ENCODE assay signal across 31 cellular contexts in genomic region chr4:79514637-79515320, GRCh38.
DNase-seq lines count a peak whose midpoint lies in the region; ATAC-seq, FAIRE-seq and TF ChIP-seq lines count a peak whose summit lies in the region.
"Had no signal": no experiment of that assay in that cellular context is flagged by ENCODE, and none has a peak within 500 bp of the region (broad histone marks: within the 10 kb centered on the region; RNA-seq: fewer than 3 reads in every experiment).

No MANE protein-coding gene starts in this region.

- no peaks in the 10 kb centered on the region for H3K9me3 ChIP-seq in astrocyte (ENCODE audit: insufficient read depth, low read depth, low read length)
- no peaks in the 10 kb centered on the region for H3K9me3 ChIP-seq in right atrium auricular region
- no peaks in the 10 kb centered on the region for H3K9me3 ChIP-seq in gastrocnemius medialis
- H3K9me3 ChIP-seq: ascending aorta; BLaER1 treated with 17β-estradiol and CSF1 and Interleukin-3, amounts not matched to agents 10 nM and 100 nM; esophagus muscularis mucosa; pancreas; SJSA1; spleen had no signal

- in situ Hi-C loops in gastrocnemius medialis (cut with MboI; ENCODE audit: low sequenced_read_pairs in 4 of 4) = no loop called here

- no peaks in the 10 kb centered on the region for H3K27me3 ChIP-seq in astrocyte (ENCODE audit: insufficient read depth, low read length)
- H3K27me3 ChIP-seq in right atrium auricular region = no peaks in the 10 kb centered on the region
- no peaks in the 10 kb centered on the region for H3K27me3 ChIP-seq in gastrocnemius medialis
- H3K27me3 ChIP-seq: ascending aorta; BLaER1 treated with 17β-estradiol and CSF1 and Interleukin-3, amounts not matched to agents 10 nM and 100 nM; esophagus muscularis mucosa; pancreas; SJSA1 had no signal

- H3K36me3 Mint-ChIP-seq in astrocyte (ENCODE audit: low read depth, unreplicated experiment) = no peaks in the 10 kb centered on the region
- H3K36me3 Mint-ChIP-seq: activated naive CD8-positive, alpha-beta T cell treated with anti-CD3 and anti-CD28 coated beads for 36 hours; type B pancreatic cell had no signal

- no peak overlapping the region for H3K4me3 ChIP-seq in Jurkat, Clone E6-1 (ENCODE audit: low read length)
- H3K4me3 ChIP-seq in astrocyte (ENCODE audit: insufficient read depth, low read depth, low read length) = no peak overlapping the region
- no peak overlapping the region for H3K4me3 ChIP-seq in right atrium auricular region
- H3K4me3 ChIP-seq in gastrocnemius medialis = no peak overlapping the region
- H3K4me3 ChIP-seq: ascending aorta; BLaER1 treated with 17β-estradiol and CSF1 and Interleukin-3, amounts not matched to agents 10 nM and 100 nM; esophagus muscularis mucosa; pancreas; SJSA1; spleen had no signal

- H2AFZ ChIP-seq in astrocyte (ENCODE audit: low read depth, low read length) = no peak overlapping the region

- TF ChIP-seq POLR2A in gastrocnemius medialis (IDR thresholded peaks at IDR 0.05) = no peak

- no peaks in the 10 kb centered on the region for H3K4me1 Mint-ChIP-seq in astrocyte (ENCODE audit: low read depth, unreplicated experiment)
- H3K4me1 Mint-ChIP-seq: activated B cell treated with CpG ODN at 0.5 μM for 24 hours; activated naive CD8-positive, alpha-beta T cell treated with anti-CD3 and anti-CD28 coated beads for 36 hours; central memory CD8-positive, alpha-beta T cell; nephron progenitor cell had no signal

- H3K4me1 ChIP-seq in astrocyte (ENCODE audit: insufficient read depth, low read length) (no peaks in the 10 kb centered on the region), right atrium auricular region (peaks cover 0 to 23% of the 10 kb centered on the region in 2 donors), gastrocnemius medialis (peaks cover 0 to 16% of the 10 kb centered on the region in 2 donors)
- H3K4me1 ChIP-seq: BLaER1 treated with 17β-estradiol and CSF1 and Interleukin-3, amounts not matched to agents 10 nM and 100 nM; pancreas; SJSA1; spleen had no signal

- no peaks in the 10 kb centered on the region for H3K27me3 Mint-ChIP-seq in astrocyte (ENCODE audit: low read depth, unreplicated experiment)
- H3K27me3 Mint-ChIP-seq: activated B cell treated with CpG ODN at 0.5 μM for 24 hours; central memory CD8-positive, alpha-beta T cell had no signal

- no peaks in the 10 kb centered on the region for H3K79me2 ChIP-seq in astrocyte (ENCODE audit: insufficient read depth, low read length)

- no peak for FAIRE-seq in astrocyte (lab: Jason Lieb, UNC)
- FAIRE-seq: G401.6, pancreas had no signal

- DNase-seq in Jurkat, Clone E6-1 (ENCODE audit: low read depth, low spot score) = peak; percentile 53
- peak; percentile 0 for DNase-seq in astrocyte (ENCODE audit: low read depth)
- DNase-seq in right atrium auricular region (ENCODE audit: low spot score) = no peak
- peak in 1 of 2 donors; percentile 15 for DNase-seq in gastrocnemius medialis
- no peak for DNase-seq in stimulated activated CD4-positive, alpha-beta T cell treated with anti-CD3 and anti-CD28 coated beads, Interleukin-2, amount 100 ng/mL, for 24 hours
- DNase-seq in omental fat pad (ENCODE audit: low spot score) = no peak
- DNase-seq in amniotic stem cell (lab: John Stamatoyannopoulos, UW) = no peak
- DNase-seq: ACHN; activated B cell treated with CpG ODN at 0.5 μM for 24 hours; activated CD4-positive, alpha-beta T cell treated with anti-CD3 and anti-CD28 coated beads, Interleukin-2, amount 50 U/mL, for 1 hour; activated effector memory CD4-positive, alpha-beta T cell treated with Interleukin-2 at 50 U/mL for 16 hours; activated naive CD8-positive, alpha-beta T cell treated with anti-CD3 and anti-CD28 coated beads for 36 hours; activated T-cell treated with anti-CD3 and anti-CD28 coated beads, Interleukin-2, amount 50 U/mL, for 1 hour; foreskin melanocyte; IMR-90; mammary epithelial cell; NCI-H1092; NCI-H1694; NCI-H446 treated with DMSO at 0.1 percent for 48 hours; nephron progenitor cell; pancreas; spleen; T1000 had no signal

- H3K9me3 Mint-ChIP-seq in astrocyte (ENCODE audit: unreplicated experiment) = no peaks in the 10 kb centered on the region
- H3K9me3 Mint-ChIP-seq: activated B cell treated with CpG ODN at 0.5 μM for 24 hours, type B pancreatic cell had no signal

- no peaks in the 10 kb centered on the region for H3K36me3 ChIP-seq in astrocyte (ENCODE audit: insufficient read depth, low read length)
- no peaks in the 10 kb centered on the region for H3K36me3 ChIP-seq in right atrium auricular region
- no peaks in the 10 kb centered on the region for H3K36me3 ChIP-seq in gastrocnemius medialis
- H3K36me3 ChIP-seq: ascending aorta; BLaER1 treated with 17β-estradiol and CSF1 and Interleukin-3, amounts not matched to agents 10 nM and 100 nM; esophagus muscularis mucosa; pancreas; SJSA1; spleen had no signal

- no peaks in the 10 kb centered on the region for H4K20me1 ChIP-seq in astrocyte (ENCODE audit: insufficient read depth, low read length)
- H4K20me1 ChIP-seq: BLaER1 treated with 17β-estradiol and CSF1 and Interleukin-3, amounts not matched to agents 10 nM and 100 nM had no signal

- no peak overlapping the region for H3K9ac ChIP-seq in astrocyte (ENCODE audit: low read length)
- H3K9ac ChIP-seq: BLaER1 treated with 17β-estradiol and CSF1 and Interleukin-3, amounts not matched to agents 10 nM and 100 nM had no signal

- no peak overlapping the region for H3K4me3 Mint-ChIP-seq in astrocyte (ENCODE audit: unreplicated experiment)
- H3K4me3 Mint-ChIP-seq: activated B cell treated with CpG ODN at 0.5 μM for 24 hours; activated naive CD8-positive, alpha-beta T cell treated with anti-CD3 and anti-CD28 coated beads for 36 hours; central memory CD8-positive, alpha-beta T cell; nephron progenitor cell; type B pancreatic cell had no signal

- H3K27ac ChIP-seq in astrocyte (ENCODE audit: low read depth, low read length) (no peak overlapping the region), right atrium auricular region (peak overlapping the region; percentile 48 to 50), gastrocnemius medialis (peak overlapping the region; percentile 51 to 62 (median 59))
- H3K27ac ChIP-seq: BLaER1 treated with 17β-estradiol and CSF1 and Interleukin-3, amounts not matched to agents 10 nM and 100 nM; pancreas; SJSA1; spleen had no signal

- TF ChIP-seq CTCF in astrocyte (IDR thresholded peaks at IDR 0.05; ENCODE audit: insufficient read depth, low read depth, low read length) = no peak
- TF ChIP-seq CTCF in right atrium auricular region (IDR thresholded peaks at IDR 0.05) = no peak
- no peak for TF ChIP-seq CTCF in gastrocnemius medialis (IDR thresholded peaks at IDR 0.05 in 4 of 5, conservative IDR thresholded peaks at IDR 0.05 in 1 of 5)
- TF ChIP-seq CTCF in omental fat pad (IDR thresholded peaks at IDR 0.05) = no peak

- H3K27ac Mint-ChIP-seq in astrocyte (ENCODE audit: unreplicated experiment) = no peak overlapping the region
- H3K27ac Mint-ChIP-seq: activated B cell treated with CpG ODN at 0.5 μM for 24 hours; activated naive CD8-positive, alpha-beta T cell treated with anti-CD3 and anti-CD28 coated beads for 36 hours; nephron progenitor cell; type B pancreatic cell had no signal

- no peak overlapping the region for H3K4me2 ChIP-seq in astrocyte (ENCODE audit: low read length)
- H3K4me2 ChIP-seq: BLaER1 treated with 17β-estradiol and CSF1 and Interleukin-3, amounts not matched to agents 10 nM and 100 nM had no signal

- ATAC-seq in gastrocnemius medialis = peak; percentile 81 to 92
- no peak for ATAC-seq in HG03108 (IDR thresholded peaks at IDR 0.05; ENCODE audit: unreplicated experiment)
- no peak for ATAC-seq in omental fat pad (ENCODE audit: low FRiP score)
- ATAC-seq: pancreas had no signal

- intact Hi-C loops in gastrocnemius medialis (cut with DNase I; ENCODE audit: low total_unique reads) = no loop called here

Comparison
In these comparisons a context has a peak if more than half of its experiments do, and no peak if none do; other contexts are left out.
1. DNase-seq: peak in Jurkat, Clone E6-1 (single experiment) and astrocyte (single experiment); none in right atrium auricular region (single experiment), stimulated activated CD4-positive, alpha-beta T cell treated with anti-CD3 and anti-CD28 coated beads, Interleukin-2, amount 100 ng/mL, for 24 hours (0 of 2), omental fat pad (single experiment) and amniotic stem cell (single experiment).
2. ATAC-seq: peak in gastrocnemius medialis (2 of 2); none in HG03108 (single experiment) and omental fat pad (single experiment).